Comparison of ENCODE assay signal across 8 cellular contexts in genomic region chrX:11381464-11381863, GRCh38.
A peak's percentile ranks its signal among the peaks of the same experiment; 100 is the strongest.
DNase-seq lines count a peak whose midpoint lies in the region; ATAC-seq and TF ChIP-seq lines count a peak whose summit lies in the region.

No MANE protein-coding gene starts in this region.

- H3K4me3 ChIP-seq in DND-41 (ENCODE audit: low read depth in 1 of 2, low read length in 2 of 2) (no peak overlapping the region), epithelial cell of esophagus (ENCODE audit: low read length) (no peak overlapping the region), muscle layer of duodenum (ENCODE audit: low read depth in 1 of 2, low read length in 2 of 2) (no peak overlapping the region)

- no peak overlapping the region for H2AFZ ChIP-seq in DND-41 (ENCODE audit: low read depth, low read length)

- no peaks in the 10 kb centered on the region for H3K79me2 ChIP-seq in DND-41 (ENCODE audit: insufficient read depth, low read length)

- H3K27me3 ChIP-seq in DND-41 (ENCODE audit: insufficient read depth, low read length, poor library complexity) = no peaks in the 10 kb centered on the region
- no peaks in the 10 kb centered on the region for H3K27me3 ChIP-seq in muscle layer of duodenum (ENCODE audit: low read depth, low read length)

- no peaks in the 10 kb centered on the region for H3K4me1 Mint-ChIP-seq in activated T-helper 17 cell treated with anti-CD3 and anti-CD28 coated beads, Interleukin-2, amount 50 U/mL, for 72 hours

- no peaks in the 10 kb centered on the region for H3K36me3 Mint-ChIP-seq in activated T-helper 17 cell treated with anti-CD3 and anti-CD28 coated beads, Interleukin-2, amount 50 U/mL, for 72 hours (ENCODE audit: low read depth)

- H3K9me3 ChIP-seq in DND-41 (ENCODE audit: insufficient read depth, low read length, severe bottlenecking) (no peaks in the 10 kb centered on the region), muscle layer of duodenum (ENCODE audit: control insufficient read depth in 1 of 2, low read length in 2 of 2) (no peaks in the 10 kb centered on the region)

- TF ChIP-seq CTCF in DND-41 (IDR thresholded peaks at IDR 0.05; ENCODE audit: borderline replicate concordance, extremely low read depth, low read length, poor library complexity, severe bottlenecking) = peak; percentile 49
- TF ChIP-seq CTCF in epithelial cell of esophagus (IDR thresholded peaks at IDR 0.05; ENCODE audit: insufficient read depth, low read depth, low read length, missing control alignments) = peak; percentile 59

- H3K36me3 ChIP-seq in DND-41 (ENCODE audit: insufficient read depth, low read length) (no peaks in the 10 kb centered on the region), muscle layer of duodenum (ENCODE audit: control insufficient read depth in 1 of 2, insufficient read depth in 2 of 2, low read length in 2 of 2) (no peaks in the 10 kb centered on the region)

- H3K4me3 Mint-ChIP-seq in activated T-helper 17 cell treated with anti-CD3 and anti-CD28 coated beads, Interleukin-2, amount 50 U/mL, for 72 hours = no peak overlapping the region

- H3K27ac ChIP-seq in DND-41 (ENCODE audit: low read length) (no peak overlapping the region), muscle layer of duodenum (ENCODE audit: low read length) (peak overlapping the region; percentile 39)

- no peaks in the 10 kb centered on the region for H4K20me1 ChIP-seq in DND-41 (ENCODE audit: insufficient read depth, low read length)

- no peaks in the 10 kb centered on the region for H3K4me1 ChIP-seq in DND-41 (ENCODE audit: insufficient read depth, low read length)
- H3K4me1 ChIP-seq in muscle layer of duodenum (ENCODE audit: control insufficient read depth in 1 of 2, insufficient read depth in 2 of 2, low read length in 2 of 2) = peaks cover 0 to 4% of the 10 kb centered on the region in 2 donors

- H3K9ac ChIP-seq in DND-41 (ENCODE audit: low read depth, low read length) = no peak overlapping the region

- H3K9me3 Mint-ChIP-seq in activated T-helper 17 cell treated with anti-CD3 and anti-CD28 coated beads, Interleukin-2, amount 50 U/mL, for 72 hours = no peaks in the 10 kb centered on the region

- H3K27ac Mint-ChIP-seq in activated T-helper 17 cell treated with anti-CD3 and anti-CD28 coated beads, Interleukin-2, amount 50 U/mL, for 72 hours = no peak overlapping the region

- ATAC-seq in DND-41 (ENCODE audit: insufficient read depth, low read depth) (0 out of 3 replicates have a peak, but pooled peaks have one; percentile 62), GM19324 (IDR thresholded peaks at IDR 0.05; ENCODE audit: low FRiP score, unreplicated experiment) (peak; percentile 87), HG03432 (IDR thresholded peaks at IDR 0.05; ENCODE audit: unreplicated experiment) (peak; percentile 77), HG03108 (IDR thresholded peaks at IDR 0.05; ENCODE audit: unreplicated experiment) (no peak)
- no peak for ATAC-seq in activated T-helper 17 cell treated with anti-CD3 and anti-CD28 coated beads, Interleukin-2, amount 50 U/mL, for 72 hours (replicated peaks)

- peak; percentile 8 for DNase-seq in DND-41
- DNase-seq in OCI-M1 (lab: John Stamatoyannopoulos, UW) = peak; percentile 85
- peak; percentile 53 for DNase-seq in epithelial cell of esophagus (ENCODE audit: low read depth)

- no peaks in the 10 kb centered on the region for H3K27me3 Mint-ChIP-seq in activated T-helper 17 cell treated with anti-CD3 and anti-CD28 coated beads, Interleukin-2, amount 50 U/mL, for 72 hours

- H3K4me2 ChIP-seq in DND-41 (ENCODE audit: insufficient read depth, low read length) = no peak overlapping the region

Comparison
In these comparisons a context has a peak if more than half of its experiments do, and no peak if none do; other contexts are left out.
1. ATAC-seq: peak in DND-41 (single experiment), GM19324 (single experiment) and HG03432 (single experiment); none in HG03108 (single experiment) and activated T-helper 17 cell treated with anti-CD3 and anti-CD28 coated beads, Interleukin-2, amount 50 U/mL, for 72 hours (single experiment).
2. DNase-seq: peak in every context shown above with its lines; median percentile 85 in OCI-M1; 53 in epithelial cell of esophagus; 8 in DND-41.